In genomic region chr14:91146661-91147060, GRCh38 we compare ENCODE assay signal across 16 cellular contexts. TPM values are rescaled to one million over a fixed set of nuclear protein-coding genes. Genes with fewer than 3 reads are reported as not detected.
DNase-seq lines count a peak whose midpoint lies in the region; ATAC-seq and TF ChIP-seq lines count a peak whose summit lies in the region.
"Had no signal": no experiment of that assay in that cellular context is flagged by ENCODE, and none has a peak within 500 bp of the region (broad histone marks: within the 10 kb centered on the region; RNA-seq: fewer than 3 reads in every experiment).

No MANE protein-coding gene starts in this region.

- WGBS in esophagus muscularis mucosa = 97% methylated on average over 4 of the region's 5 CpGs
- 86 to 88% methylated on average over 4 to 5 of the region's 5 CpGs for WGBS in esophagus squamous epithelium, 2 donors

- TF ChIP-seq POLR2A in esophagus muscularis mucosa (IDR thresholded peaks at IDR 0.05; ENCODE audit: low read depth) (no peak), esophagus squamous epithelium (IDR thresholded peaks at IDR 0.05) (no peak)

- H3K36me3 ChIP-seq in esophagus muscularis mucosa (peaks cover 0 to 32% (median 26%) of the 10 kb centered on the region in 4 donors), esophagus squamous epithelium (peaks cover 3 to 60% (median 4%) of the 10 kb centered on the region in 3 donors)

- ATAC-seq in Right ventricle myocardium inferior (peak; percentile 69), left cardiac atrium (no peak), GM18867 (IDR thresholded peaks at IDR 0.05; ENCODE audit: unreplicated experiment) (no peak), GM18519 (IDR thresholded peaks at IDR 0.05; ENCODE audit: low FRiP score, unreplicated experiment) (no peak)

- H3K4me1 ChIP-seq in esophagus muscularis mucosa = peaks cover 57 to 85% (median 78%) of the 10 kb centered on the region in 4 donors
- H3K4me1 ChIP-seq in esophagus squamous epithelium = peaks cover 7 to 56% (median 21%) of the 10 kb centered on the region in 3 donors

- H3K27ac ChIP-seq in esophagus muscularis mucosa (replicated peaks in 1 of 4) (peak overlapping the region; percentile 71 to 87 (median 81)), substantia nigra (ENCODE audit: low read depth, low read length, poor library complexity, severe bottlenecking) (peak overlapping the region; percentile 54), esophagus squamous epithelium (peak overlapping the region in 1 of 4 donors; percentile 14)

- DNase-seq in Right ventricle myocardium inferior (ENCODE audit: missing footprints) = no peak
- DNase-seq in left cardiac atrium = no peak
- DNase-seq in esophagus muscularis mucosa (ENCODE audit: extremely low spot score) = no peak
- DNase-seq in midbrain (lab: John Stamatoyannopoulos, UW) = peak; percentile 32
- peak in 19 of 49 donors; percentile 14 to 68 (median 40) for DNase-seq in substantia nigra (lab: John Stamatoyannopoulos, UW)
- no peak for DNase-seq in esophagus squamous epithelium (lab: John Stamatoyannopoulos, UW)
- DNase-seq: activated CD8-positive, alpha-beta memory T cell treated with anti-CD3 and anti-CD28 coated beads for 24 hours; activated naive CD4-positive, alpha-beta T cell treated with anti-CD3 and anti-CD28 coated beads for 36 hours; cortex of kidney; NCI-H1105 treated with DMSO at 0.1 percent for 48 hours; NCI-H2029 treated with DMSO at 0.1 percent for 48 hours; NCI-H226; NCI-H748 treated with DMSO at 0.1 percent for 48 hours; stimulated activated CD4-positive, alpha-beta T cell treated with anti-CD3 and anti-CD28 coated beads, Interleukin-2, amount 100 ng/mL, for 24 hours had no signal

- intact Hi-C loops in Right ventricle myocardium inferior (cut with DNase I) (no loop called here), left cardiac atrium (cut with DNase I) (no loop called here), esophagus muscularis mucosa (cut with DNase I) (loop anchor here (10.0 kb wide), 1 partner anchor 242 kb away; no protein-coding TSS in a partner anchor), esophagus squamous epithelium (cut with DNase I) (no loop called here)

- H3K27me3 ChIP-seq in esophagus muscularis mucosa (no peaks in the 10 kb centered on the region), esophagus squamous epithelium (no peaks in the 10 kb centered on the region)

- no peak for TF ChIP-seq EP300 in esophagus muscularis mucosa (IDR thresholded peaks at IDR 0.05)

- H3K9me3 ChIP-seq in esophagus muscularis mucosa = no peaks in the 10 kb centered on the region
- H3K9me3 ChIP-seq in esophagus squamous epithelium = no peaks in the 10 kb centered on the region

- no peak for TF ChIP-seq CTCF in esophagus muscularis mucosa (IDR thresholded peaks at IDR 0.05)
- no peak for TF ChIP-seq CTCF in esophagus squamous epithelium (IDR thresholded peaks at IDR 0.05)

- H3K4me3 ChIP-seq in esophagus muscularis mucosa (no peak overlapping the region), esophagus squamous epithelium (no peak overlapping the region)

RNA-seq across cellular contexts. Expression of gene DGLUCY, which starts 32.8 kb away (rescaled TPM):
- total RNA-seq in Right ventricle myocardium inferior (202 TPM), left cardiac atrium (100 to 1,000 TPM; 110 to 129 TPM), esophagus muscularis mucosa (10 to 100 TPM; 47.2 to 88.2 (median 66.5) TPM), esophagus squamous epithelium (10 to 100 TPM; 32.6 to 51.3 (median 38.9) TPM)
